Comparison of ENCODE assay signal across 16 cellular contexts in genomic region chr17:68302066-68302564, GRCh38. TPM values are rescaled to one million over a fixed set of nuclear protein-coding genes. Genes with fewer than 3 reads are reported as not detected.
DNase-seq lines count a peak whose midpoint lies in the region; ATAC-seq and TF ChIP-seq lines count a peak whose summit lies in the region.
"Had no signal": no experiment of that assay in that cellular context is flagged by ENCODE, and none has a peak within 500 bp of the region (broad histone marks: within the 10 kb centered on the region; RNA-seq: fewer than 3 reads in every experiment).

No MANE protein-coding gene starts in this region.

- H2AK9ac ChIP-seq in IMR-90 (replicated peaks; ENCODE audit: low read depth, low read length, poor library complexity) = no peak overlapping the region

- no peak overlapping the region for H2AK5ac ChIP-seq in IMR-90 (ENCODE audit: low read depth, low read length)

- no peak overlapping the region for H3K9ac ChIP-seq in IMR-90 (ENCODE audit: low read depth, low read length)

- intact Hi-C loops in IMR-90 (cut with micrococcal nuclease) (no loop called here), ovary (cut with DNase I) (no loop called here)

- H2BK5ac ChIP-seq in IMR-90 (ENCODE audit: low read depth, low read length, poor library complexity, severe bottlenecking) = no peak overlapping the region

- no peak overlapping the region for H4K5ac ChIP-seq in IMR-90 (ENCODE audit: low read depth, low read length)

- H2BK120ac ChIP-seq in IMR-90 (ENCODE audit: low read depth, low read length) = no peak overlapping the region

- in situ Hi-C loops in IMR-90 (cut with MboI; ENCODE audit: low sequenced_read_pairs) (no loop called here), GM13976 (cut with MboI; ENCODE audit: low sequenced_read_pairs, unreplicated experiment) (no loop called here)

- H3K36me3 ChIP-seq in IMR-90 (ENCODE audit: control insufficient read depth, insufficient read depth, low read length) (no peaks in the 10 kb centered on the region), ovary (no peaks in the 10 kb centered on the region)
- H3K36me3 ChIP-seq: gastrocnemius medialis, thoracic aorta had no signal

- TF ChIP-seq POLR2A in IMR-90 (IDR thresholded peaks at IDR 0.05; ENCODE audit: low read depth, low read length) (no peak), ovary (IDR thresholded peaks at IDR 0.05) (no peak)

- no peak overlapping the region for H2BK20ac ChIP-seq in IMR-90 (ENCODE audit: low read depth, low read length)

- DNase-seq in IMR-90 (peak; percentile 42), NCI-H345 treated with DMSO at 0.1 percent for 48 hours (lab: John Stamatoyannopoulos, UW; ENCODE audit: unreplicated experiment) (peak; percentile 58), choroid plexus epithelial cell (ENCODE audit: low read depth) (peak; percentile 96), ovary (peak; percentile 41 to 70 (median 53)), omental fat pad (ENCODE audit: low spot score) (no peak), AG08395 (ENCODE audit: low spot score) (no peak), caudate nucleus (lab: John Stamatoyannopoulos, UW) (no peak), GM13976 (ENCODE audit: low spot score) (no peak)
- DNase-seq: activated CD4-positive, alpha-beta memory T cell treated with anti-CD3 and anti-CD28 coated beads, Interleukin-2, amount 10 ng/mL, durations not matched to agents 7 days and 5 days; activated naive CD4-positive, alpha-beta T cell treated with Interleukin-2 at 50 U/mL for 16 hours; gastrocnemius medialis; kidney glomerular epithelial cell; naive thymus-derived CD4-positive, alpha-beta T cell; NCI-H1105; spleen had no signal

- no peak overlapping the region for H4K8ac ChIP-seq in IMR-90 (ENCODE audit: low read depth in 2 of 2, low read length in 2 of 2)

- H3K23ac ChIP-seq in IMR-90 (ENCODE audit: low read depth, low read length) = no peak overlapping the region

- H3K18ac ChIP-seq in IMR-90 (ENCODE audit: low read depth, low read length) = no peak overlapping the region

- H3K9me1 ChIP-seq in IMR-90 (ENCODE audit: insufficient read depth, low read length) = no peaks in the 10 kb centered on the region

- H3K56ac ChIP-seq in IMR-90 (ENCODE audit: extremely low read depth, insufficient read depth, low read length) = no peak overlapping the region

- H3K4me3 ChIP-seq in IMR-90 (ENCODE audit: insufficient read depth, low read depth, low read length) (no peak overlapping the region), choroid plexus epithelial cell (ENCODE audit: low read depth, low read length) (no peak overlapping the region), ovary (no peak overlapping the region)
- H3K4me3 ChIP-seq: gastrocnemius medialis, spleen, thoracic aorta had no signal

- H3K4me1 ChIP-seq in IMR-90 (ENCODE audit: control insufficient read depth, insufficient read depth, low read length) (peaks cover 3% of the 10 kb centered on the region), ovary (ENCODE audit: insufficient read depth) (peaks cover 11% of the 10 kb centered on the region)

- TF ChIP-seq RAD21 in IMR-90 (IDR thresholded peaks at IDR 0.05; ENCODE audit: low read length) = no peak

- POLR2A ChIA-PET in IMR-90 (lab: Charles Lee; ENCODE audit: unreplicated experiment) = no interaction called here

- no peak overlapping the region for H3K4ac ChIP-seq in IMR-90 (ENCODE audit: low read depth, low read length)

- peak overlapping the region; percentile 40 for H2AFZ ChIP-seq in IMR-90 (replicated peaks; ENCODE audit: low read length, poor library complexity)

- dilution Hi-C loops in IMR-90 (cut with HindIII; ENCODE audit: low sequenced_read_pairs, unreplicated experiment) = no loop called here

- H3K27ac ChIP-seq in IMR-90 (ENCODE audit: insufficient read depth, low read length) (no peak overlapping the region), ovary (peak overlapping the region in 1 of 2 donors; percentile 54), caudate nucleus (ENCODE audit: low read depth, low read length) (no peak overlapping the region)
- H3K27ac ChIP-seq: gastrocnemius medialis, thoracic aorta had no signal

- no peak overlapping the region for H3K14ac ChIP-seq in IMR-90 (replicated peaks; ENCODE audit: low read depth, low read length)

- no peaks in the 10 kb centered on the region for H3K27me3 ChIP-seq in IMR-90 (ENCODE audit: control insufficient read depth, insufficient read depth, low read length)
- no peaks in the 10 kb centered on the region for H3K27me3 ChIP-seq in ovary
- H3K27me3 ChIP-seq: gastrocnemius medialis, spleen had no signal

- BruUV-seq in IMR-90 (replicated peaks; lab: Mats Ljungman, UMichigan) = no TSS peak

- H3K9me3 ChIP-seq in IMR-90 (ENCODE audit: control insufficient read depth, insufficient read depth, low read length) = no peaks in the 10 kb centered on the region; the same call in 1 of the 2 replicates
- no peaks in the 10 kb centered on the region for H3K9me3 ChIP-seq in ovary
- H3K9me3 ChIP-seq: gastrocnemius medialis, spleen, thoracic aorta had no signal

- CTCF ChIA-PET in IMR-90 (lab: Yijun Ruan, JAX) = interaction anchor here (0.6 kb wide), 1 partner anchor 242 kb away, joined by 3 read pairs; no protein-coding TSS in a partner anchor

- no peak overlapping the region for H3K4me2 ChIP-seq in IMR-90 (ENCODE audit: low read depth, low read length)

- no peaks in the 10 kb centered on the region for H3K79me1 ChIP-seq in IMR-90 (ENCODE audit: low read depth in 1 of 2, low read length in 2 of 2)

- peak; percentile 51 for ATAC-seq in IMR-90 (ENCODE audit: low read depth)
- ATAC-seq in omental fat pad (ENCODE audit: low FRiP score) = no peak
- ATAC-seq: gastrocnemius medialis; naive thymus-derived CD4-positive, alpha-beta T cell had no signal

- TF ChIP-seq EP300 in ovary (IDR thresholded peaks at IDR 0.05) = no peak

- no peak for TF ChIP-seq CTCF in IMR-90 (conservative IDR thresholded peaks at IDR 0.05; ENCODE audit: low read depth, low read length)
- TF ChIP-seq CTCF in choroid plexus epithelial cell (conservative IDR thresholded peaks at IDR 0.05; ENCODE audit: low read depth, low read length) = peak; percentile 4
- no peak for TF ChIP-seq CTCF in ovary (IDR thresholded peaks at IDR 0.05)
- TF ChIP-seq CTCF in omental fat pad (IDR thresholded peaks at IDR 0.05) = no peak
- TF ChIP-seq CTCF in GM13976 (IDR thresholded peaks at IDR 0.05; ENCODE audit: borderline replicate concordance, control extremely low read depth, extremely low read depth, insufficient read depth, missing control alignments) = no peak

- no peak overlapping the region for H4K91ac ChIP-seq in IMR-90 (ENCODE audit: insufficient read depth, low read depth, low read length)

- no peak overlapping the region for H2BK15ac ChIP-seq in IMR-90 (ENCODE audit: low read depth, low read length)

- WGBS in IMR-90 (ENCODE audit: extremely low coverage in 2 of 2, insufficient read length in 1 of 2), 2 experiments = 78% methylated on average over 3 of the region's 10 CpGs; no CpG with 5 or more reads in 1 of the 2 experiments
- 27 to 36% (median 31%) methylated on average over 10 of the region's 10 CpGs for WGBS in ovary, 3 donors

- no peaks in the 10 kb centered on the region for H4K20me1 ChIP-seq in IMR-90 (ENCODE audit: insufficient read depth, low read length)

TF ChIP-seq in IMR-90, 13 proteins besides CTCF, POLR2A, EP300 and RAD21 (continues in another document):
- no peak for TF ChIP-seq BHLHE40 (IDR thresholded peaks at IDR 0.05; ENCODE audit: low read depth, low read length)
- no peak for TF ChIP-seq USF2 (IDR thresholded peaks at IDR 0.05; ENCODE audit: low read depth, low read length)
- TF ChIP-seq SMC3 (IDR thresholded peaks at IDR 0.05; ENCODE audit: low read depth, low read length) = no peak
- TF ChIP-seq CEBPB (IDR thresholded peaks at IDR 0.05; ENCODE audit: low read depth, low read length) = no peak
- no peak for TF ChIP-seq MAZ (IDR thresholded peaks at IDR 0.05; ENCODE audit: borderline replicate concordance, low read depth, low read length)
- TF ChIP-seq NFE2L2 (IDR thresholded peaks at IDR 0.05; ENCODE audit: low read depth, low read length) = no peak

RNA-seq across cellular contexts. Expression of gene ARSG, which starts 10.8 kb away (rescaled TPM):
- total RNA-seq in IMR-90 (2012; rRNA removed) (2.9 and 3.1 TPM in 2 replicates), ovary (10 to 100 TPM in 5 of 7 donors, 1 to 10 TPM in 2; 6.7 to 18.5 (median 11.1) TPM), omental fat pad (1 to 10 TPM; 1.4 to 8.2 (median 2.6) TPM)
- polyA plus RNA-seq in IMR-90 (2012; rRNA removed) (2.5 and 3.0 TPM in 2 replicates), ovary (10 to 100 TPM in 1 of 2 donors, 1 to 10 TPM in 1; 5.2 to 19.8 TPM)
- 1.3 and 2.4 TPM in 2 replicates for polyA plus RNA-seq in IMR-90 (2012; cell fraction: cytosol; rRNA removed)
- polyA plus RNA-seq in IMR-90 (2012; cell fraction: nucleus; rRNA removed; ENCODE audit: low replicate concordance) = 2.8 and 3.6 TPM in 2 replicates

RNA-seq across cellular contexts. Expression of gene SLC16A6, which starts 11.2 kb away (rescaled TPM):
- 0.54 and 0.83 TPM in 2 replicates for total RNA-seq in IMR-90 (2012; rRNA removed)
- polyA plus RNA-seq in IMR-90 (2012; rRNA removed) = 0.22 and 0.29 TPM in 2 replicates
- 0.07 and 0.28 TPM in 2 replicates for polyA plus RNA-seq in IMR-90 (2012; cell fraction: cytosol; rRNA removed)
- polyA plus RNA-seq in IMR-90 (2012; cell fraction: nucleus; rRNA removed; ENCODE audit: low replicate concordance) = 0.20 and 0.49 TPM in 2 replicates
- 10 to 100 TPM in 1 of 7 donors, 1 to 10 TPM in 3, under 1 TPM in 3; 0.46 to 11.3 (median 1.4) TPM for total RNA-seq in ovary
- polyA plus RNA-seq in ovary = 1 to 10 TPM in 1 of 2 donors, under 1 TPM in 1; 0.12 to 1.1 TPM
- total RNA-seq in omental fat pad = 1 to 10 TPM in 3 of 4 donors, under 1 TPM in 1; 0.38 to 7.3 (median 2.2) TPM

RNA-seq across cellular contexts. Expression of gene AMZ2, which starts 54.3 kb away (rescaled TPM):
- 90.2 and 100.0 TPM in 2 replicates for total RNA-seq in IMR-90 (2012; rRNA removed)
- polyA plus RNA-seq in IMR-90 (2012; rRNA removed) = 64.6 and 65.4 TPM in 2 replicates
- 27.6 and 52.7 TPM in 2 replicates for polyA plus RNA-seq in IMR-90 (2012; cell fraction: cytosol; rRNA removed)
- polyA plus RNA-seq in IMR-90 (2012; cell fraction: nucleus; rRNA removed; ENCODE audit: low replicate concordance) = 24.3 and 90.0 TPM in 2 replicates
- 10 to 100 TPM; 30.4 to 69.6 (median 61.6) TPM for total RNA-seq in ovary
- 100 to 1,000 TPM in 1 of 2 donors, 10 to 100 TPM in 1; 58.8 to 131 TPM for polyA plus RNA-seq in ovary
- 10 to 100 TPM; 26.6 to 59.6 (median 48.1) TPM for total RNA-seq in omental fat pad

Comparison
In these comparisons a context has a peak if more than half of its experiments do, and no peak if none do; other contexts are left out.
1. DNase-seq: peak in IMR-90 (single experiment), NCI-H345 treated with DMSO at 0.1 percent for 48 hours (single experiment), choroid plexus epithelial cell (single experiment) and ovary (5 of 5); none in omental fat pad (single experiment), AG08395 (single experiment), caudate nucleus (0 of 61) and GM13976 (single experiment).